Comparison of ENCODE assay signal across 1 cellular context in genomic region chr1:235885654-235886238, GRCh38.
TF ChIP-seq lines count a peak whose summit lies in the region.

No MANE protein-coding gene starts in this region.

TF ChIP-seq in HepG2, 621 proteins besides CTCF, POLR2A, EP300 and RAD21:
- no peak for TF ChIP-seq SP5 (CRISPR knock-in tag; IDR thresholded peaks at IDR 0.05; ENCODE audit: borderline replicate concordance, low read depth)
- TF ChIP-seq PCBP1 (IDR thresholded peaks at IDR 0.05; ENCODE audit: borderline replicate concordance, low read depth, low read length): no peak
- TF ChIP-seq TMF1 (CRISPR knock-in tag; IDR thresholded peaks at IDR 0.05; ENCODE audit: low read depth): no peak
- TF ChIP-seq SMARCC2 (IDR thresholded peaks at IDR 0.05): no peak
- TF ChIP-seq ARID5B (CRISPR knock-in tag; IDR thresholded peaks at IDR 0.05): no peak
- TF ChIP-seq, protein P1, sequence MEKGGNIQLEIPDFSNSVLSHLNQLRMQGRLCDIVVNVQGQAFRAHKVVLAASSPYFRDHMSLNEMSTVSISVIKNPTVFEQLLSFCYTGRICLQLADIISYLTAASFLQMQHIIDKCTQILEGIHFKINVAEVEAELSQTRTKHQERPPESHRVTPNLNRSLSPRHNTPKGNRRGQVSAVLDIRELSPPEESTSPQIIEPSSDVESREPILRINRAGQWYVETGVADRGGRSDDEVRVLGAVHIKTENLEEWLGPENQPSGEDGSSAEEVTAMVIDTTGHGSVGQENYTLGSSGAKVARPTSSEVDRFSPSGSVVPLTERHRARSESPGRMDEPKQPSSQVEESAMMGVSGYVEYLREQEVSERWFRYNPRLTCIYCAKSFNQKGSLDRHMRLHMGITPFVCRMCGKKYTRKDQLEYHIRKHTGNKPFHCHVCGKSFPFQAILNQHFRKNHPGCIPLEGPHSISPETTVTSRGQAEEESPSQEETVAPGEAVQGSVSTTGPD (CRISPR knock-in tag; IDR thresholded peaks at IDR 0.05): no peak
- no peak for TF ChIP-seq HOMEZ (CRISPR knock-in tag; IDR thresholded peaks at IDR 0.05; ENCODE audit: low read depth)
- TF ChIP-seq KDM2A (CRISPR knock-in tag; IDR thresholded peaks at IDR 0.05; ENCODE audit: borderline replicate concordance, low read depth): no peak
TF ChIP-seq in HepG2: peak in this region for 0.
